19 cellular contexts compared by ENCODE assay signal in genomic region chr3:141183606-141184005, GRCh38.
"Had no signal": no experiment of that assay in that cellular context is flagged by ENCODE, and none has a peak within 500 bp of the region (broad histone marks: within the 10 kb centered on the region; RNA-seq: fewer than 3 reads in every experiment).

No MANE protein-coding gene starts in this region.

- H3K9me3 ChIP-seq: gastrocnemius medialis, lower lobe of right lung had no signal

- ATAC-seq: gastrocnemius medialis; heart right ventricle; left cardiac atrium; left lung; left ventricle myocardium superior; lower lobe of right lung; naive thymus-derived CD4-positive, alpha-beta T cell had no signal

- H3K4me1 ChIP-seq: esophagus muscularis mucosa, foreskin keratinocyte, gastrocnemius medialis, heart right ventricle, left lung, lower lobe of right lung had no signal

- H3K36me3 ChIP-seq: esophagus muscularis mucosa, gastrocnemius medialis, heart right ventricle, left lung, lower lobe of right lung had no signal

- H3K27ac ChIP-seq: coronary artery, dorsolateral prefrontal cortex, esophagus muscularis mucosa, foreskin keratinocyte, gastrocnemius medialis, heart right ventricle, left lung, lower lobe of right lung had no signal

- H3K4me3 ChIP-seq: coronary artery, dorsolateral prefrontal cortex, esophagus muscularis mucosa, gastrocnemius medialis, heart right ventricle, left lung, lower lobe of right lung had no signal

- H3K4me1 Mint-ChIP-seq: naive thymus-derived CD4-positive, alpha-beta T cell had no signal

- H3K4me3 Mint-ChIP-seq: naive thymus-derived CD4-positive, alpha-beta T cell had no signal

- DNase-seq: dermis blood vessel endothelial cell; dorsolateral prefrontal cortex; effector CD4-positive, alpha-beta T cell; effector memory CD4-positive, alpha-beta T cell; gastrocnemius medialis; glutamatergic neuron; head of caudate nucleus; heart right ventricle; hippocampal formation; left cardiac atrium; left lung; left ventricle myocardium superior; lower lobe of right lung; mesenchymal stem cell; midbrain; naive thymus-derived CD4-positive, alpha-beta T cell had no signal

- H3K27me3 ChIP-seq: esophagus muscularis mucosa, gastrocnemius medialis, left lung had no signal
